ENCODE assay signal across 15 cellular contexts in the genomic region with DNA sequence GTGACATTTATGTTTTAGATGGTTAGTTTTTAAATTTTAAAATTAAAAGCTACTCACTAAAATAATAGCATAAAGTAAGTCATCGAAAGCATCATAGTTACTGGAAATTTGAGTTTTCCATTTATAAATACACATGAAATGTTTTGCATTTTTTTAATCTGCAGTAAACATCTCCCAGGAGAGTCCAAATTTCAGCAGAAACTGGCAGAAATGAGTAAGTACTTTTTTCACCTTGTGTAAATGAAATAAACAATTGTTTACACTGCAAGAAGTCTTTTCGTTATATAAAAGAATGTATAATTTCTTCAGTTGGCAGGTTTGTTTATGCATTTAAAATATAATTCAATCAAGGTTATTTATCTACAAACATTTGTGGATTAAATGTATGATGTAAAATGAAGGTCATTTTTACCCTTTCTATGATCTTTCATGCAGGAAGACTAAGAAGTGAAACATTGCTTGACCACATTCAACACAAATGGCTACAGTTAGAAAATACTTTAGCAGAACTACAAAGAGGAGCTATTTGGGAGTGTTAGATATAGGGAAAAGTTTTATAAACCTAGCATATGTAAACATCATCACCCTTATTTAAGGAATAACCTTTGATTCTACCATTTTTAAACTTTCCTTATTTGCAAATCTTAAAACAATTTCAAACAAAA. TPM values are rescaled to one million over a fixed set of nuclear protein-coding genes. Genes with fewer than 3 reads are reported as not detected.
DNase-seq lines count a peak whose midpoint lies in the region; ATAC-seq and TF ChIP-seq lines count a peak whose summit lies in the region.
"Had no signal": no experiment of that assay in that cellular context is flagged by ENCODE, and none has a peak within 500 bp of the region (broad histone marks: within the 10 kb centered on the region; RNA-seq: fewer than 3 reads in every experiment).

No MANE protein-coding gene starts in this region.

- no peak overlapping the region for H2BK15ac ChIP-seq in neuronal stem cell (ENCODE audit: low read length)

- H4K91ac ChIP-seq in neuronal stem cell (ENCODE audit: low read depth, low read length, poor library complexity) = no peak overlapping the region

- no peak overlapping the region for H3K4ac ChIP-seq in neuronal stem cell (ENCODE audit: low read length)

- H3K14ac ChIP-seq in neuronal stem cell (ENCODE audit: low read length) = no peak overlapping the region

- no peak overlapping the region for H3K23ac ChIP-seq in neuronal stem cell (ENCODE audit: low read depth, low read length, poor library complexity)

- no peaks in the 10 kb centered on the region for H3K27me3 Mint-ChIP-seq in stimulated activated naive B cell treated with anti-CD40 and anti-IgM and Interleukin-4, amounts not matched to agents 10 μg/mL and 1 μg/mL and 100 μg/mL, for 72 hours
- H3K27me3 Mint-ChIP-seq: activated naive CD4-positive, alpha-beta T cell treated with anti-CD3 and anti-CD28 coated beads, Interleukin-2, amount 10 ng/mL, durations not matched to agents 7 days and 5 days had no signal

- DNase-seq in SKM-1 treated with dmso at 0.1 percent for 144 hours (lab: John Stamatoyannopoulos, UW; ENCODE audit: unreplicated experiment) (peak; percentile 2), SKM-1 (lab: John Stamatoyannopoulos, UW; ENCODE audit: unreplicated experiment) (no peak), adrenal gland (no peak), NCI-H82 treated with DMSO at 0.1 percent for 48 hours (lab: John Stamatoyannopoulos, UW; ENCODE audit: unreplicated experiment) (no peak), neuronal stem cell (ENCODE audit: low spot score) (no peak)
- no peak for DNase-seq in stimulated activated naive B cell treated with anti-CD40 and anti-IgM and Interleukin-4, amounts not matched to agents 10 μg/mL and 1 μg/mL and 100 μg/mL, for 72 hours
- DNase-seq in activated naive CD4-positive, alpha-beta T cell treated with anti-CD3 and anti-CD28 coated beads, Interleukin-2, amount 50 U/mL, for 72 hours (ENCODE audit: low spot score in 2 of 2) = no peak
- DNase-seq: activated naive CD4-positive, alpha-beta T cell treated with anti-CD3 and anti-CD28 coated beads, Interleukin-2, amount 10 ng/mL, durations not matched to agents 7 days and 5 days; MG63; midbrain; substantia nigra had no signal

- H2AFZ ChIP-seq in neuronal stem cell (ENCODE audit: low read length) = no peak overlapping the region

- H3K27me3 ChIP-seq in adrenal gland (no peaks in the 10 kb centered on the region), neuronal stem cell (ENCODE audit: control insufficient read depth in 3 of 3, insufficient read depth in 3 of 3, low read depth in 1 of 3, low read length in 3 of 3) (no peaks in the 10 kb centered on the region)
- H3K27me3 ChIP-seq: breast epithelium, MG63 had no signal

- no peak overlapping the region for H3K9ac ChIP-seq in neuronal stem cell (ENCODE audit: low read depth, low read length, poor library complexity)

- H3K27ac Mint-ChIP-seq in stimulated activated naive B cell treated with anti-CD40 and anti-IgM and Interleukin-4, amounts not matched to agents 10 μg/mL and 1 μg/mL and 100 μg/mL, for 72 hours = no peak overlapping the region
- no peak overlapping the region for H3K27ac Mint-ChIP-seq in activated naive CD4-positive, alpha-beta T cell treated with anti-CD3 and anti-CD28 coated beads, Interleukin-2, amount 50 U/mL, for 72 hours
- H3K27ac Mint-ChIP-seq: activated naive CD4-positive, alpha-beta T cell treated with anti-CD3 and anti-CD28 coated beads, Interleukin-2, amount 10 ng/mL, durations not matched to agents 7 days and 5 days had no signal

- H4K8ac ChIP-seq in neuronal stem cell (ENCODE audit: low read depth, low read length) = no peak overlapping the region

- peak; percentile 43 for ATAC-seq in HG02642 (IDR thresholded peaks at IDR 0.05; ENCODE audit: poor library complexity, unreplicated experiment)
- peak; percentile 88 to 90 for ATAC-seq in stimulated activated naive B cell treated with anti-CD40 and anti-IgM and Interleukin-4, amounts not matched to agents 10 μg/mL and 1 μg/mL and 100 μg/mL, for 72 hours (replicated peaks)
- no peak for ATAC-seq in activated naive CD4-positive, alpha-beta T cell treated with anti-CD3 and anti-CD28 coated beads, Interleukin-2, amount 50 U/mL, for 72 hours
- ATAC-seq: A549 had no signal

- no peaks in the 10 kb centered on the region for H3K9me3 ChIP-seq in adrenal gland (replicated peaks in 1 of 3)
- H3K9me3 ChIP-seq in neuronal stem cell (replicated peaks in 1 of 2; ENCODE audit: control insufficient read depth in 2 of 2, insufficient read depth in 1 of 2, low read depth in 1 of 2, low read length in 2 of 2) = no peaks in the 10 kb centered on the region
- H3K9me3 ChIP-seq: A549, breast epithelium, MG63 had no signal

- no peak overlapping the region for H2BK120ac ChIP-seq in neuronal stem cell (ENCODE audit: low read depth, low read length)

- H2BK5ac ChIP-seq in neuronal stem cell (ENCODE audit: low read length) = no peak overlapping the region

- no peak overlapping the region for H3K4me3 ChIP-seq in adrenal gland
- H3K4me3 ChIP-seq in neuronal stem cell (ENCODE audit: low read length in 2 of 2) = no peak overlapping the region
- H3K4me3 ChIP-seq: A549, breast epithelium, MG63, smooth muscle cell had no signal

- H2BK12ac ChIP-seq in neuronal stem cell (ENCODE audit: low read length) = no peak overlapping the region

- H3K36me3 Mint-ChIP-seq in stimulated activated naive B cell treated with anti-CD40 and anti-IgM and Interleukin-4, amounts not matched to agents 10 μg/mL and 1 μg/mL and 100 μg/mL, for 72 hours = peaks cover 25 to 44% of the 10 kb centered on the region in 2 donors
- peaks cover 0 to 12% of the 10 kb centered on the region in 2 donors for H3K36me3 Mint-ChIP-seq in activated naive CD4-positive, alpha-beta T cell treated with anti-CD3 and anti-CD28 coated beads, Interleukin-2, amount 50 U/mL, for 72 hours

- TF ChIP-seq POLR2A in adrenal gland (IDR thresholded peaks at IDR 0.05) = no peak

- no peak overlapping the region for H3K4me2 ChIP-seq in neuronal stem cell (ENCODE audit: insufficient read depth, low read length, poor library complexity, severe bottlenecking)
- H3K4me2 ChIP-seq: A549, smooth muscle cell had no signal

- H3K9me3 Mint-ChIP-seq in stimulated activated naive B cell treated with anti-CD40 and anti-IgM and Interleukin-4, amounts not matched to agents 10 μg/mL and 1 μg/mL and 100 μg/mL, for 72 hours = no peaks in the 10 kb centered on the region
- no peaks in the 10 kb centered on the region for H3K9me3 Mint-ChIP-seq in activated naive CD4-positive, alpha-beta T cell treated with anti-CD3 and anti-CD28 coated beads, Interleukin-2, amount 50 U/mL, for 72 hours
- H3K9me3 Mint-ChIP-seq: activated naive CD4-positive, alpha-beta T cell treated with anti-CD3 and anti-CD28 coated beads, Interleukin-2, amount 10 ng/mL, durations not matched to agents 7 days and 5 days had no signal

- H3K4me3 Mint-ChIP-seq in stimulated activated naive B cell treated with anti-CD40 and anti-IgM and Interleukin-4, amounts not matched to agents 10 μg/mL and 1 μg/mL and 100 μg/mL, for 72 hours = peak overlapping the region in 1 of 2 donors; percentile 16
- H3K4me3 Mint-ChIP-seq: activated naive CD4-positive, alpha-beta T cell treated with anti-CD3 and anti-CD28 coated beads, Interleukin-2, amount 10 ng/mL, durations not matched to agents 7 days and 5 days had no signal

- no peak for TF ChIP-seq CTCF in adrenal gland (IDR thresholded peaks at IDR 0.05)

- no peaks in the 10 kb centered on the region for H3K36me3 ChIP-seq in adrenal gland (replicated peaks in 1 of 2)
- peaks cover 0 to 59% of the 10 kb centered on the region in 2 donors for H3K36me3 ChIP-seq in neuronal stem cell (replicated peaks in 1 of 2; ENCODE audit: control insufficient read depth in 2 of 2, insufficient read depth in 2 of 2, low read length in 2 of 2)
- H3K36me3 ChIP-seq: breast epithelium had no signal

- H3K18ac ChIP-seq in neuronal stem cell (ENCODE audit: low read length) = no peak overlapping the region

- H3K27ac ChIP-seq in adrenal gland (peak overlapping the region in 3 of 5 donors; percentile 14 to 30 (median 18)), neuronal stem cell (replicated peaks; ENCODE audit: low read length) (no peak overlapping the region)
- H3K27ac ChIP-seq: A549, breast epithelium had no signal

- WGBS in adrenal gland, 4 donors = 87 to 94% (median 90%) methylated on average over 2 of the region's 2 CpGs
- WGBS in neuronal stem cell (ENCODE audit: extremely low coverage in 2 of 2, insufficient read length in 2 of 2, insufficient replicate concordance in 1 of 2), 2 donors = no CpG with 5 or more reads among the region's 2 CpGs

- H3K4me1 ChIP-seq in adrenal gland (replicated peaks in 1 of 2) = peaks cover 11 to 17% of the 10 kb centered on the region in 2 donors
- H3K4me1 ChIP-seq in neuronal stem cell (ENCODE audit: control insufficient read depth in 2 of 2, insufficient read depth in 1 of 2, low read depth in 1 of 2, low read length in 2 of 2) = peaks cover 0 to 6% of the 10 kb centered on the region in 2 donors
- H3K4me1 ChIP-seq: A549, breast epithelium had no signal

- H3K4me1 Mint-ChIP-seq in stimulated activated naive B cell treated with anti-CD40 and anti-IgM and Interleukin-4, amounts not matched to agents 10 μg/mL and 1 μg/mL and 100 μg/mL, for 72 hours = peaks cover 11 to 23% of the 10 kb centered on the region in 2 donors

- no peaks in the 10 kb centered on the region for H3K79me1 ChIP-seq in neuronal stem cell (ENCODE audit: low read depth, low read length)

- H2AK5ac ChIP-seq in neuronal stem cell (ENCODE audit: low read depth, low read length) = no peak overlapping the region

- intact Hi-C loops in adrenal gland (cut with DNase I) = no loop called here

RNA-seq across cellular contexts. Expression of a gene that starts 55.6 kb away (rescaled TPM):
- total RNA-seq in adrenal gland = 10 to 100 TPM in 6 of 8 donors, 1 to 10 TPM in 2; 9.8 to 29.0 (median 15.2) TPM
- 10 to 100 TPM; 14.0 to 36.4 (median 20.0) TPM for polyA plus RNA-seq in adrenal gland
- 1 to 10 TPM; 1.6 to 1.7 TPM for total RNA-seq in activated naive CD4-positive, alpha-beta T cell treated with anti-CD3 and anti-CD28 coated beads, Interleukin-2, amount 50 U/mL, for 72 hours
- 17.5 TPM for polyA plus RNA-seq in neuronal stem cell (2013, experiment 1 of 2)
- polyA plus RNA-seq in neuronal stem cell (2013, experiment 2 of 2) = 17.4 TPM

Comparison
In these comparisons a context has a peak if more than half of its experiments do, and no peak if none do; other contexts are left out.
1. ATAC-seq: peak in HG02642 (single experiment) and stimulated activated naive B cell treated with anti-CD40 and anti-IgM and Interleukin-4, amounts not matched to agents 10 μg/mL and 1 μg/mL and 100 μg/mL, for 72 hours (2 of 2); none in activated naive CD4-positive, alpha-beta T cell treated with anti-CD3 and anti-CD28 coated beads, Interleukin-2, amount 50 U/mL, for 72 hours (0 of 2).
2. RNA of a gene that starts 55.6 kb away (total RNA-seq): 9.8 to 29.0 TPM in adrenal gland; 1.6 to 1.7 TPM in activated naive CD4-positive, alpha-beta T cell treated with anti-CD3 and anti-CD28 coated beads, Interleukin-2, amount 50 U/mL, for 72 hours; every median in the first group is over 4 times any median in the second.